In the genomic region with DNA sequence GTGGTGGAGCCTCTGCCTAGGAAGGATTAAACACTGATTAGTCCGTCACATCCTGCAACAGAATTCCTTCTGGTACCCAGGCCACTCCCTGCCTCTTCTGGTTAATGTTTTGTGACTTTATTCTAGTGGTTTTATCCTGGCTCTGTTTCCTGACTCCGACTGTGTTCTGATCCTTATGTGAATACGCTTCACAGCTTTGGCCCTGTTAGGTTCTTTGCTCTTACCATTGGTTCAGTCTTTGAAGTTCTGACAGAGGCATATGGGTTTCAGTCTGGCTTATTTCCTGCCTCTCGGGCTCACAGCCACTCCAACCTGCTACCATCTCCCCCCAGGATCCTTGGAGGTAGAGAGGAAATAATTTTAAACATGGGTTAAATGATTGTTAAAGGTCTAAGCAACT, we compare ENCODE assay signal across 18 cellular contexts. TPM values are rescaled to one million over a fixed set of nuclear protein-coding genes. Genes with fewer than 3 reads are reported as not detected.
DNase-seq lines count a peak whose midpoint lies in the region; ATAC-seq lines count a peak whose summit lies in the region.
"Had no signal": no experiment of that assay in that cellular context is flagged by ENCODE, and none has a peak within 500 bp of the region (broad histone marks: within the 10 kb centered on the region; RNA-seq: fewer than 3 reads in every experiment).

No MANE protein-coding gene starts in this region.

- H3K27ac Mint-ChIP-seq in T-helper 17 cell = peak overlapping the region; percentile 70
- H3K27ac Mint-ChIP-seq in naive thymus-derived CD4-positive, alpha-beta T cell = peak overlapping the region in 8 of 9 donors; percentile 3 to 80 (median 59)
- no peak overlapping the region for H3K27ac Mint-ChIP-seq in activated T-helper 2 cell treated with anti-CD3 and anti-CD28 coated beads, Interferon-gamma antibody, Interleukin-2, Interleukin-4, amounts not matched to agents 10 μg/mL and 5 μg/mL and 100 μg/mL, durations not matched to agents 14 hours and 24 hours and 36 hours

- CTCF ChIA-PET in naive thymus-derived CD4-positive, alpha-beta T cell (lab: Charles Lee) = no interaction called here

- no peaks in the 10 kb centered on the region for H3K36me3 ChIP-seq in naive thymus-derived CD4-positive, alpha-beta T cell (ENCODE audit: control insufficient read depth in 2 of 3, insufficient read depth in 3 of 3, low read length in 3 of 3)
- H3K36me3 ChIP-seq: SJSA1 had no signal

- peaks cover 0 to 18% of the 10 kb centered on the region in 2 donors for H3K4me1 ChIP-seq in naive thymus-derived CD4-positive, alpha-beta T cell (ENCODE audit: control insufficient read depth in 2 of 2, insufficient read depth in 2 of 2, low read length in 2 of 2)
- H3K4me1 ChIP-seq: SJSA1 had no signal

- DNase-seq in ACHN (peak; percentile 47), DMS79 (lab: John Stamatoyannopoulos, UW) (peak; percentile 7), T-helper 17 cell (no peak), NCI-H128 (lab: John Stamatoyannopoulos, UW; ENCODE audit: unreplicated experiment) (no peak)
- DNase-seq in naive thymus-derived CD4-positive, alpha-beta T cell = peak in 6 of 9 donors; percentile 10 to 36 (median 24)
- no peak for DNase-seq in activated T-helper 2 cell treated with anti-CD3 and anti-CD28 coated beads, Interferon-gamma antibody, Interleukin-2, Interleukin-4, amounts not matched to agents 10 μg/mL and 5 μg/mL and 100 μg/mL, durations not matched to agents 14 hours and 24 hours and 36 hours (ENCODE audit: low spot score)
- DNase-seq: AML-193, Calu3, GM23248, KBM-7, NCI-H1436, NCI-H2029, NCI-H2171, NCI-H446 treated with DMSO at 0.1 percent for 48 hours, NCI-H774 had no signal

- H3K27ac ChIP-seq in naive thymus-derived CD4-positive, alpha-beta T cell (ENCODE audit: low read depth, low read length) = no peak overlapping the region
- H3K27ac ChIP-seq: GM23248, SJSA1 had no signal

- no peaks in the 10 kb centered on the region for H3K27me3 Mint-ChIP-seq in T-helper 17 cell
- H3K27me3 Mint-ChIP-seq in naive thymus-derived CD4-positive, alpha-beta T cell = no peaks in the 10 kb centered on the region
- H3K27me3 Mint-ChIP-seq in activated T-helper 2 cell treated with anti-CD3 and anti-CD28 coated beads, Interferon-gamma antibody, Interleukin-2, Interleukin-4, amounts not matched to agents 10 μg/mL and 5 μg/mL and 100 μg/mL, durations not matched to agents 14 hours and 24 hours and 36 hours (ENCODE audit: low read depth) = no peaks in the 10 kb centered on the region

- no peaks in the 10 kb centered on the region for H3K27me3 ChIP-seq in naive thymus-derived CD4-positive, alpha-beta T cell (ENCODE audit: control insufficient read depth in 2 of 2, insufficient read depth in 2 of 2, low read length in 2 of 2)
- H3K27me3 ChIP-seq: SJSA1 had no signal

- in situ Hi-C loops in ACHN (cut with HindIII; ENCODE audit: low pct_ligation_motif_present, low pct_unique_long_range_greater_than_20kb, low sequenced_read_pairs) = no loop called here

- no peak overlapping the region for H3K4me3 Mint-ChIP-seq in T-helper 17 cell
- peak overlapping the region in 9 of 10 donors; percentile 1 to 54 (median 30) for H3K4me3 Mint-ChIP-seq in naive thymus-derived CD4-positive, alpha-beta T cell
- no peak overlapping the region for H3K4me3 Mint-ChIP-seq in activated T-helper 2 cell treated with anti-CD3 and anti-CD28 coated beads, Interferon-gamma antibody, Interleukin-2, Interleukin-4, amounts not matched to agents 10 μg/mL and 5 μg/mL and 100 μg/mL, durations not matched to agents 14 hours and 24 hours and 36 hours (ENCODE audit: low read depth)

- no peaks in the 10 kb centered on the region for H3K9me3 ChIP-seq in T-helper 17 cell (ENCODE audit: control insufficient read depth, low read length, poor library complexity, severe bottlenecking)
- no peaks in the 10 kb centered on the region for H3K9me3 ChIP-seq in naive thymus-derived CD4-positive, alpha-beta T cell (ENCODE audit: control insufficient read depth in 2 of 3, low read length in 3 of 3)

- intact Hi-C loops in naive thymus-derived CD4-positive, alpha-beta T cell (cut with micrococcal nuclease) = loop anchor here in 1 of 2 donors (2.0 kb wide), 1 partner anchor 18 kb away; no protein-coding TSS in a partner anchor
- intact Hi-C loops in activated T-helper 2 cell treated with anti-CD3 and anti-CD28 coated beads, Interferon-gamma antibody, Interleukin-2, Interleukin-4, amounts not matched to agents 10 μg/mL and 5 μg/mL and 100 μg/mL, durations not matched to agents 14 hours and 24 hours and 36 hours (cut with micrococcal nuclease) = no loop called here

- no peak overlapping the region for H3K4me3 ChIP-seq in naive thymus-derived CD4-positive, alpha-beta T cell (ENCODE audit: low read length)
- H3K4me3 ChIP-seq: GM23248, SJSA1 had no signal

- H3K4me1 Mint-ChIP-seq in T-helper 17 cell = peaks cover 13% of the 10 kb centered on the region
- peaks cover 15 to 36% (median 24%) of the 10 kb centered on the region in 7 donors for H3K4me1 Mint-ChIP-seq in naive thymus-derived CD4-positive, alpha-beta T cell
- peaks cover 5% of the 10 kb centered on the region for H3K4me1 Mint-ChIP-seq in activated T-helper 2 cell treated with anti-CD3 and anti-CD28 coated beads, Interferon-gamma antibody, Interleukin-2, Interleukin-4, amounts not matched to agents 10 μg/mL and 5 μg/mL and 100 μg/mL, durations not matched to agents 14 hours and 24 hours and 36 hours (ENCODE audit: low read depth)

- H3K36me3 Mint-ChIP-seq in T-helper 17 cell (ENCODE audit: low read depth) = peaks cover 2% of the 10 kb centered on the region
- H3K36me3 Mint-ChIP-seq in naive thymus-derived CD4-positive, alpha-beta T cell = peaks cover 11 to 21% (median 18%) of the 10 kb centered on the region in 5 donors
- peaks cover 8% of the 10 kb centered on the region for H3K36me3 Mint-ChIP-seq in activated T-helper 2 cell treated with anti-CD3 and anti-CD28 coated beads, Interferon-gamma antibody, Interleukin-2, Interleukin-4, amounts not matched to agents 10 μg/mL and 5 μg/mL and 100 μg/mL, durations not matched to agents 14 hours and 24 hours and 36 hours (ENCODE audit: low read depth)

- ATAC-seq in T-helper 17 cell (no peak), GM19328 (IDR thresholded peaks at IDR 0.05; ENCODE audit: unreplicated experiment) (no peak)
- ATAC-seq in naive thymus-derived CD4-positive, alpha-beta T cell = peak; percentile 55

- POLR2A ChIA-PET in naive thymus-derived CD4-positive, alpha-beta T cell (lab: Charles Lee) = no interaction called here

- H3K9me3 Mint-ChIP-seq in naive thymus-derived CD4-positive, alpha-beta T cell = peaks cover 0 to 17% (median 5%) of the 10 kb centered on the region in 11 donors
- H3K9me3 Mint-ChIP-seq in activated T-helper 2 cell treated with anti-CD3 and anti-CD28 coated beads, Interferon-gamma antibody, Interleukin-2, Interleukin-4, amounts not matched to agents 10 μg/mL and 5 μg/mL and 100 μg/mL, durations not matched to agents 14 hours and 24 hours and 36 hours = peaks cover 8% of the 10 kb centered on the region

RNA-seq across cellular contexts. Expression of a gene that starts 23.2 kb away (rescaled TPM):
- total RNA-seq in T-helper 17 cell = 1 to 10 TPM; 5.1 to 7.7 TPM
- 100 to 1,000 TPM in 1 of 5 experiments, 10 to 100 TPM in 1, 1 to 10 TPM in 3; 2.8 to 129 (median 3.2) TPM for total RNA-seq in naive thymus-derived CD4-positive, alpha-beta T cell
- under 1 TPM; 0.22 to 0.67 TPM for polyA plus RNA-seq in naive thymus-derived CD4-positive, alpha-beta T cell
- 1.1 and 1.2 TPM in 2 replicates for total RNA-seq in activated T-helper 2 cell treated with anti-CD3 and anti-CD28 coated beads, Interferon-gamma antibody, Interleukin-2, Interleukin-4, amounts not matched to agents 10 μg/mL and 5 μg/mL and 100 μg/mL, durations not matched to agents 14 hours and 24 hours and 36 hours
- total RNA-seq: A673 had no signal

Comparison
In these comparisons a context has a peak if more than half of its experiments do, and no peak if none do; other contexts are left out.
1. DNase-seq: peak in ACHN (single experiment), DMS79 (single experiment) and naive thymus-derived CD4-positive, alpha-beta T cell (6 of 9); none in T-helper 17 cell (0 of 3), NCI-H128 (single experiment) and activated T-helper 2 cell treated with anti-CD3 and anti-CD28 coated beads, Interferon-gamma antibody, Interleukin-2, Interleukin-4, amounts not matched to agents 10 μg/mL and 5 μg/mL and 100 μg/mL, durations not matched to agents 14 hours and 24 hours and 36 hours (single experiment).
2. H3K4me3 Mint-ChIP-seq: peak in naive thymus-derived CD4-positive, alpha-beta T cell (9 of 10); none in T-helper 17 cell (single experiment) and activated T-helper 2 cell treated with anti-CD3 and anti-CD28 coated beads, Interferon-gamma antibody, Interleukin-2, Interleukin-4, amounts not matched to agents 10 μg/mL and 5 μg/mL and 100 μg/mL, durations not matched to agents 14 hours and 24 hours and 36 hours (single experiment).